Comparison of ENCODE assay signal across 11 cellular contexts in the genomic region with DNA sequence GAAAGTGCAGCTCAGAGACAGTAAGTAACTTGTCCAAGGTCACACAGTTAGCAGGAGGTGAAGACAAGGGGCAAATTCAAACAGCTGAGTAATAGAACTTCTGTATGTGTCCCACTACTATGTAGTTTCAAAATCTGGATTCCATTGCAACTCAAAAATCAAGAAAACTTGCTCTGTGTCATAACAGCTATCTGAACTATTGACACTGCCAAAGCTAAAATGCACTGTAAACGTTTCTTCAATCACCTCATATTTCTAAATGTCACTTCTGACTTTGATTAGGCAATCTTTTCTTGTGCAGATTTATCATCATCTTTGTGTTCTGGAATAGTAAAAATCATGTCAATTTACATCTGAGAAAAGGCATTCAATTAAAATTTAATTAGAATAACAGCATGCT.
"Had no signal": no experiment of that assay in that cellular context is flagged by ENCODE, and none has a peak within 500 bp of the region (broad histone marks: within the 10 kb centered on the region; RNA-seq: fewer than 3 reads in every experiment).

No MANE protein-coding gene starts in this region.

- H3K27ac ChIP-seq: adrenal gland, ascending aorta, body of pancreas, brain microvascular endothelial cell, breast epithelium, cardiac muscle cell had no signal

- H3K4me3 ChIP-seq: adrenal gland, ascending aorta, body of pancreas, breast epithelium, cardiac muscle cell had no signal

- H3K27me3 ChIP-seq: adrenal gland, ascending aorta, body of pancreas, brain microvascular endothelial cell, breast epithelium, cardiac muscle cell had no signal

- ATAC-seq: activated naive CD4-positive, alpha-beta T cell treated with anti-CD3 and anti-CD28 coated beads, Interleukin-2, amount 50 U/mL, for 72 hours; activated naive CD8-positive, alpha-beta T cell treated with anti-CD3 and anti-CD28 coated beads, Interleukin-2, amount 50 U/mL, for 24 hours; activated T-cell treated with anti-CD3 and anti-CD28 coated beads, Interleukin-2, amount 50 U/mL, for 4 hours; activated T-cell treated with anti-CD3 and anti-CD28 coated beads, Interleukin-2, amount 50 U/mL, for 72 hours; activated T-helper 17 cell treated with anti-CD3 and anti-CD28 coated beads, Interleukin-2, amount 50 U/mL, for 72 hours; body of pancreas had no signal

- H3K36me3 ChIP-seq: adrenal gland, ascending aorta, brain microvascular endothelial cell, breast epithelium, cardiac muscle cell had no signal

- H3K9me3 ChIP-seq: adrenal gland, ascending aorta, body of pancreas, breast epithelium had no signal
